In the genomic region with DNA sequence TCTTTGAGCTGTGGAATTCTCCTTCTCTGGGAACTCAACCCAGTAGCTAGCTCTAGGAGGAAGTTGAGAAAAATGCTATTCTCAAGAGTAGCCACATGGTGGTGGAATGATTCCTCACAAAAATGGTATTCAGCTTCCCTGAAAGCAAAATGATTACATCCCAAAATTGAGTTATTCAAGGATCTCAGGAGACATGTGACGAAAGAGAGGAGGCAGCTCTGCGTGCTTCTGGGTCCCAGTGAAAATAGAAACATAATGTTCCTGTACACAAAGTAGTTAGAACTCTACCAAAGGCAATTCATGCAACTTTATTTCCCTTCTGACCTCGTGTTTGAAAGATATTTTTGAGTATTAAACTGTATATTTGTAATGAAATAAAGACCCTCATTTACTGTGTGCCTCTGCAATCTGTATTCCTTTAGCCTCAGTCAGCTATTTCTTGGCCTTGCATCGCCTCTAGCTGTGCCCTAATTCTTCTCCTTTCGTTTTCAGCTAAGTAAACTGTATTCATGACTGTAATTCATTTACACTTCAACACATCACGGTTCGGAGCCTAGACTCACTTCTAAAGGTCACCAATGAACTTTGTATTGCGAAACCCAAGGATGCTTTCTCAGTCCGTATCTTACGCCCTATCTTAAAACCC, we compare ENCODE assay signal across 8 cellular contexts.
DNase-seq lines count a peak whose midpoint lies in the region; ATAC-seq and TF ChIP-seq lines count a peak whose summit lies in the region.

No MANE protein-coding gene starts in this region.

- in situ Hi-C loops in KBM-7 (cut with MboI; ENCODE audit: low pct_unique_long_range_greater_than_20kb, low sequenced_read_pairs): no loop called here

- H3K4me1 Mint-ChIP-seq in activated CD4-positive, alpha-beta T cell treated with anti-CD3 and anti-CD28 coated beads for 36 hours: no peaks in the 10 kb centered on the region
- H3K4me1 Mint-ChIP-seq in activated CD4-positive, alpha-beta T cell treated with anti-CD3 and anti-CD28 coated beads, Interleukin-2, amount 10 ng/mL, durations not matched to agents 7 days and 5 days: peaks cover 7% of the 10 kb centered on the region

- ATAC-seq in activated CD4-positive, alpha-beta T cell treated with anti-CD3 and anti-CD28 coated beads for 36 hours: peak; percentile 30
- no peak for ATAC-seq in HG02588 (IDR thresholded peaks at IDR 0.05; ENCODE audit: unreplicated experiment)

- CTCF ChIA-PET in activated CD4-positive, alpha-beta T cell treated with anti-CD3 and anti-CD28 coated beads for 36 hours (lab: Charles Lee): interaction anchor here (0.8 to 4.1 kb wide), 16 partner anchors 9 to 1184 kb away, joined by 3 to 26 read pairs (median 4); a partner anchor contains a TSS
- CTCF ChIA-PET in activated CD4-positive, alpha-beta T cell treated with anti-CD3 and anti-CD28 coated beads, Interleukin-2, amount 10 ng/mL, durations not matched to agents 7 days and 5 days (lab: Charles Lee): interaction anchor here (0.9 to 1.6 kb wide), 5 partner anchors 9 to 376 kb away, joined by 3 to 4 read pairs (median 3); no protein-coding TSS in a partner anchor

- DNase-seq in activated CD4-positive, alpha-beta T cell treated with anti-CD3 and anti-CD28 coated beads for 36 hours: no peak
- DNase-seq in activated CD4-positive, alpha-beta T cell treated with anti-CD3 and anti-CD28 coated beads, Interleukin-2, amount 10 ng/mL, durations not matched to agents 7 days and 5 days: no peak
- DNase-seq in KBM-7 (peak; percentile 59), WERI-Rb-1 (no peak), glomerular visceral epithelial cell (ENCODE audit: extremely low spot score) (peak; percentile 63), prostate gland (ENCODE audit: low spot score) (no peak)
- DNase-seq in effector CD4-positive, alpha-beta T cell: no peak

- H3K36me3 ChIP-seq in WERI-Rb-1: no peaks in the 10 kb centered on the region
- no peaks in the 10 kb centered on the region for H3K36me3 ChIP-seq in prostate gland

- TF ChIP-seq POLR2A in prostate gland (IDR thresholded peaks at IDR 0.05): no peak

- TF ChIP-seq CTCF in WERI-Rb-1 (IDR thresholded peaks at IDR 0.05; ENCODE audit: low read depth, low read length): peak; percentile 40; the same call in 1 of the 2 replicates
- peak in 3 of 4 experiments; percentile 50 to 71 (median 64) for TF ChIP-seq CTCF in prostate gland (IDR thresholded peaks at IDR 0.05)

- H3K27me3 Mint-ChIP-seq in activated CD4-positive, alpha-beta T cell treated with anti-CD3 and anti-CD28 coated beads for 36 hours: peaks cover 14% of the 10 kb centered on the region
- peaks cover 20% of the 10 kb centered on the region for H3K27me3 Mint-ChIP-seq in activated CD4-positive, alpha-beta T cell treated with anti-CD3 and anti-CD28 coated beads, Interleukin-2, amount 10 ng/mL, durations not matched to agents 7 days and 5 days

- H3K4me3 Mint-ChIP-seq in activated CD4-positive, alpha-beta T cell treated with anti-CD3 and anti-CD28 coated beads for 36 hours: no peak overlapping the region
- H3K4me3 Mint-ChIP-seq in activated CD4-positive, alpha-beta T cell treated with anti-CD3 and anti-CD28 coated beads, Interleukin-2, amount 10 ng/mL, durations not matched to agents 7 days and 5 days: no peak overlapping the region

- no peaks in the 10 kb centered on the region for H3K9me3 Mint-ChIP-seq in activated CD4-positive, alpha-beta T cell treated with anti-CD3 and anti-CD28 coated beads for 36 hours (ENCODE audit: low read depth)
- H3K9me3 Mint-ChIP-seq in activated CD4-positive, alpha-beta T cell treated with anti-CD3 and anti-CD28 coated beads, Interleukin-2, amount 10 ng/mL, durations not matched to agents 7 days and 5 days: no peaks in the 10 kb centered on the region

- POLR2A ChIA-PET in activated CD4-positive, alpha-beta T cell treated with anti-CD3 and anti-CD28 coated beads for 36 hours (lab: Charles Lee): interaction anchor here (0.6 to 0.7 kb wide), 2 partner anchors 115 to 375 kb away, joined by 3 to 4 read pairs; no protein-coding TSS in a partner anchor
- POLR2A ChIA-PET in activated CD4-positive, alpha-beta T cell treated with anti-CD3 and anti-CD28 coated beads, Interleukin-2, amount 10 ng/mL, durations not matched to agents 7 days and 5 days (lab: Charles Lee): interaction anchor here (0.6 kb wide), 1 partner anchor 41 kb away, joined by 3 read pairs; no protein-coding TSS in a partner anchor

- H3K4me1 ChIP-seq in prostate gland (replicated peaks): no peaks in the 10 kb centered on the region

- WGBS in prostate gland: 44% methylated on average over 10 of the region's 10 CpGs

- H3K4me3 ChIP-seq in WERI-Rb-1 (ENCODE audit: low read depth, low read length) (no peak overlapping the region), prostate gland (no peak overlapping the region)

- intact Hi-C loops in activated CD4-positive, alpha-beta T cell treated with anti-CD3 and anti-CD28 coated beads for 36 hours (cut with DNase I, micrococcal nuclease): loop anchor here in 1 of 2 experiments (2.0 kb wide), 1 partner anchor 377 kb away; no protein-coding TSS in a partner anchor
- intact Hi-C loops in prostate gland (cut with DNase I): loop anchor here (2.0 to 10.0 kb wide), 2 partner anchors 81 to 377 kb away; no protein-coding TSS in a partner anchor

- H3K27ac ChIP-seq in WERI-Rb-1 (no peak overlapping the region), prostate gland (no peak overlapping the region)

- H3K27ac Mint-ChIP-seq in activated CD4-positive, alpha-beta T cell treated with anti-CD3 and anti-CD28 coated beads for 36 hours: no peak overlapping the region
- no peak overlapping the region for H3K27ac Mint-ChIP-seq in activated CD4-positive, alpha-beta T cell treated with anti-CD3 and anti-CD28 coated beads, Interleukin-2, amount 10 ng/mL, durations not matched to agents 7 days and 5 days

- H3K9me3 ChIP-seq in WERI-Rb-1 (ENCODE audit: severe bottlenecking): no peaks in the 10 kb centered on the region
- H3K9me3 ChIP-seq in prostate gland: no peaks in the 10 kb centered on the region

- peaks cover 28% of the 10 kb centered on the region for H3K27me3 ChIP-seq in WERI-Rb-1 (ENCODE audit: insufficient read depth, low read depth, severe bottlenecking)
- H3K27me3 ChIP-seq in prostate gland (replicated peaks; ENCODE audit: insufficient read depth): no peaks in the 10 kb centered on the region

- no peaks in the 10 kb centered on the region for H3K36me3 Mint-ChIP-seq in activated CD4-positive, alpha-beta T cell treated with anti-CD3 and anti-CD28 coated beads for 36 hours (ENCODE audit: low read depth)
- no peaks in the 10 kb centered on the region for H3K36me3 Mint-ChIP-seq in activated CD4-positive, alpha-beta T cell treated with anti-CD3 and anti-CD28 coated beads, Interleukin-2, amount 10 ng/mL, durations not matched to agents 7 days and 5 days (ENCODE audit: low read depth)

Comparison
In these comparisons a context has a peak if more than half of its experiments do, and no peak if none do; other contexts are left out.
1. DNase-seq: peak in KBM-7 (single experiment) and glomerular visceral epithelial cell (single experiment); none in activated CD4-positive, alpha-beta T cell treated with anti-CD3 and anti-CD28 coated beads for 36 hours (single experiment), activated CD4-positive, alpha-beta T cell treated with anti-CD3 and anti-CD28 coated beads, Interleukin-2, amount 10 ng/mL, durations not matched to agents 7 days and 5 days (single experiment), WERI-Rb-1 (single experiment), prostate gland (single experiment) and effector CD4-positive, alpha-beta T cell (single experiment).